In the genomic region with DNA sequence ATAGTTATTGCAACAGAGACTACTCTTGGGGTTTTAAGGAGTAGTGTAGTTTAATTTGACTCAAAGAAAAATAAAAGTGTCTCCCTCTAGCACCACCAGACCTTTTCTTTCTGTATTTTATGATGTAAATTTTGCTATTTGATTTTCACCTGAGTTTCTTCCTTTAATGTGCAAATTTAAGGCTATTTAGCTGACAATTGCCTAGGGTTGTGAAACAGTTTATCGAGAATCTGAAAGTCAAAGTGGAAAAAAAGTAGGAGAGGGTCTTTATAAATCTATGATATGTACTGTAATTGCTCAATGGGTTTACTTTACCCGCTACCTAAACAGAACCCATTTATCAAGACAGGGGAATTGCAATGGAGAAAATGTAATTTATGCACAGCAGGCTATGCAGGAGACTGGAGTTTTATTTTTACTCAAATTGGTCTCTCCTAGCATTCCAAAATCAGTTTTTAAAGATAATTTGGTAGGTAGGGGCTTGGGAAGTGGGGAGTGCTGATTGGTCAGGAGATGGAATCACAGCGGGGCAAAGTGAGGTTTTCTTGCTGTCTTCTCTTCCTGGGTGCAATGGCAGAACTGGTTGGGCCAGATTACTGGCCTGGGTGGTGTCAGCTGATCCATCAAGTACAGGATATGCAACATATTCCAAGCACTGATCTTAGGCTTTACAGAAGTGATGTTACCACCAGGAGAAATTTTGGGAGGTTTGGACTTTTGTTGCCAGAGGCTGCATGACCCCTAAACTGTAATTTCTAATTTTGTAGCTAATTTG, we compare ENCODE assay signal across 16 cellular contexts.
DNase-seq lines count a peak whose midpoint lies in the region; ATAC-seq, FAIRE-seq and TF ChIP-seq lines count a peak whose summit lies in the region.
"Had no signal": no experiment of that assay in that cellular context is flagged by ENCODE, and none has a peak within 500 bp of the region (broad histone marks: within the 10 kb centered on the region; RNA-seq: fewer than 3 reads in every experiment).

No MANE protein-coding gene starts in this region.

- H3K18ac ChIP-seq in H1 (ENCODE audit: extremely low read depth, low read length) = peak overlapping the region; percentile 20; the same call in 1 of the 2 replicates

- 1% methylated on average over 3 of the region's 3 CpGs; no CpG with 5 or more reads in 1 of the 2 experiments for WGBS in H1 (ENCODE audit: extremely low coverage in 1 of 2, insufficient coverage in 1 of 2, insufficient read length in 1 of 2, insufficient replicate concordance in 2 of 2, low coverage in 1 of 2, low lambda C conversion rate in 2 of 2, missing lambda C conversion rate in 1 of 2), 2 experiments
- WGBS in lower leg skin, 2 donors = 47 to 54% methylated on average over 3 of the region's 3 CpGs

- peak overlapping the region; percentile 28 to 49 for H3K4me2 ChIP-seq in H1 (ENCODE audit: insufficient read depth in 1 of 2, low read depth in 2 of 2, low read length in 2 of 2)

- no peak overlapping the region for H2BK120ac ChIP-seq in H1 (replicated peaks; ENCODE audit: low read depth, low read length)

- 0 out of 2 replicates have a peak overlapping the region, but pooled peaks have one; percentile 9 for H3K27ac ChIP-seq in H1 (ENCODE audit: low read depth, low read length)
- peak overlapping the region; percentile 41 for H3K27ac ChIP-seq in iPS-20b (ENCODE audit: low read length)
- H3K27ac ChIP-seq in left lung = no peak overlapping the region
- H3K27ac ChIP-seq: SJSA1 had no signal

- H2BK5ac ChIP-seq in H1 (ENCODE audit: low read depth, low read length) = peak overlapping the region; percentile 62; the same call in 1 of the 2 replicates

- no peak overlapping the region for H3K23ac ChIP-seq in H1 (ENCODE audit: insufficient read length)

- peak overlapping the region in 1 of 4 experiments; percentile 27; a peak in 1 of 8 replicates for H3K4me3 ChIP-seq in H1 (ENCODE audit: extremely low read depth in 1 of 4, insufficient read depth in 2 of 4, low read depth in 3 of 4, low read length in 4 of 4)
- peak overlapping the region; percentile 45 for H3K4me3 ChIP-seq in iPS-20b (ENCODE audit: low read length)
- H3K4me3 ChIP-seq in lower leg skin (ENCODE audit: low read depth, poor library complexity, severe bottlenecking) = no peak overlapping the region
- no peak overlapping the region for H3K4me3 ChIP-seq in left lung
- H3K4me3 ChIP-seq: K562, SJSA1 had no signal

- TF ChIP-seq CTCF in H1 (IDR thresholded peaks at IDR 0.05; ENCODE audit: control extremely low read depth in 1 of 3, insufficient read depth in 1 of 3, low read depth in 1 of 3, low read length in 3 of 3) (no peak), lower leg skin (IDR thresholded peaks at IDR 0.05) (no peak), left lung (IDR thresholded peaks at IDR 0.05) (no peak)

- ATAC-seq in GM21515 (IDR thresholded peaks at IDR 0.05; ENCODE audit: unreplicated experiment) (no peak), left lung (no peak)
- ATAC-seq: HCT116, K562 had no signal

- intact Hi-C loops in lower leg skin (cut with DNase I; ENCODE audit: low total_unique reads) = no loop called here
- intact Hi-C loops in left lung (cut with DNase I) = no loop called here

- H3K79me2 ChIP-seq in H1 (ENCODE audit: control insufficient read depth in 1 of 2, insufficient read depth in 2 of 2, low read length in 2 of 2) = no peaks in the 10 kb centered on the region

- H3K23me2 ChIP-seq in H1 (ENCODE audit: low read depth, low read length) = no peaks in the 10 kb centered on the region

- H3K79me1 ChIP-seq in H1 (ENCODE audit: low read depth, low read length) = no peaks in the 10 kb centered on the region

- no peak overlapping the region for H2AFZ ChIP-seq in H1 (ENCODE audit: low read length)

- peaks cover 9 to 16% (median 13%) of the 10 kb centered on the region in 4 experiments; a peak in 4 of 7 replicates for H3K4me1 ChIP-seq in H1 (replicated peaks in 1 of 4; ENCODE audit: control insufficient read depth in 3 of 4, insufficient read depth in 4 of 4, low read length in 3 of 4)
- H3K4me1 ChIP-seq in iPS-20b (ENCODE audit: insufficient read depth, low read length) = peaks cover 12% of the 10 kb centered on the region; the same call in 1 of the 2 replicates
- H3K4me1 ChIP-seq in left lung = no peaks in the 10 kb centered on the region
- H3K4me1 ChIP-seq: SJSA1 had no signal

- H3K9me3 ChIP-seq in H1 (ENCODE audit: insufficient read depth in 2 of 2, low read depth in 1 of 2, low read length in 1 of 2) (peaks cover 3 to 18% of the 10 kb centered on the region in 2 experiments; a peak in 3 of 4 replicates), iPS-20b (ENCODE audit: insufficient read depth, low read depth, low read length) (peaks cover 32% of the 10 kb centered on the region), left lung (peaks cover 0 to 22% of the 10 kb centered on the region in 2 donors)
- H3K9me3 ChIP-seq: Caco-2, SJSA1 had no signal

- H3K14ac ChIP-seq in H1 (ENCODE audit: insufficient read length) = no peak overlapping the region

- peak; percentile 32 for FAIRE-seq in H1 (lab: Jason Lieb, UNC)
- FAIRE-seq: HTR-8/SVneo, K562 had no signal

- H3K9ac ChIP-seq in H1 (replicated peaks in 1 of 4; ENCODE audit: extremely low read depth in 1 of 4, low read depth in 3 of 4, low read length in 3 of 4) (no peak overlapping the region), iPS-20b (ENCODE audit: low read depth, low read length) (peak overlapping the region; percentile 67; the same call in 1 of the 2 replicates)

- no peak for TF ChIP-seq RAD21 in H1 (IDR thresholded peaks at IDR 0.05 in 1 of 2, conservative IDR thresholded peaks at IDR 0.05 in 1 of 2; ENCODE audit: low read depth in 2 of 2, low read length in 2 of 2)

- POLR2A ChIA-PET in H1 (lab: Charles Lee; ENCODE audit: partially characterized antibody) = interaction anchor here (1.1 kb wide), 1 partner anchor 849 kb away, joined by 8 read pairs; a partner anchor contains a TSS

- no peak overlapping the region for H3K4ac ChIP-seq in H1 (replicated peaks; ENCODE audit: insufficient read length, low read depth, low read length)

- CTCF ChIA-PET in H1 (lab: Charles Lee; ENCODE audit: partially characterized antibody) = interaction anchor here (0.6 to 0.9 kb wide), 3 partner anchors 47 to 1163 kb away, joined by 3 read pairs; no protein-coding TSS in a partner anchor

- TF ChIP-seq POLR2A in H1 (IDR thresholded peaks at IDR 0.05; ENCODE audit: control extremely low read depth in 1 of 2, low read depth in 2 of 2, low read length in 2 of 2) (no peak), lower leg skin (IDR thresholded peaks at IDR 0.05) (no peak)

- no peak overlapping the region for H2BK15ac ChIP-seq in H1 (ENCODE audit: low read length)

- peaks cover 0 to 5% (median 2%) of the 10 kb centered on the region in 4 experiments; a peak in 3 of 8 replicates for H3K36me3 ChIP-seq in H1 (ENCODE audit: control insufficient read depth in 2 of 4, insufficient read depth in 4 of 4, low read length in 3 of 4)
- peaks cover 14% of the 10 kb centered on the region for H3K36me3 ChIP-seq in iPS-20b (ENCODE audit: insufficient read depth, low read depth, low read length)
- no peaks in the 10 kb centered on the region for H3K36me3 ChIP-seq in left lung
- H3K36me3 ChIP-seq: SJSA1 had no signal

- peak overlapping the region; percentile 0 for H4K5ac ChIP-seq in H1 (ENCODE audit: insufficient read length, low read depth, low read length)

- H3K56ac ChIP-seq in H1 (replicated peaks; ENCODE audit: insufficient read length, low read depth, low read length) = no peak overlapping the region

- DNase-seq in HT-29 (ENCODE audit: low spot score) (peak; percentile 37), H1 (ENCODE audit: low read depth in 1 of 2, low spot score in 2 of 2) (peak in 1 of 2 experiments; percentile 48), cerebellum (ENCODE audit: low spot score) (no peak), lower leg skin (ENCODE audit: low spot score in 2 of 2) (no peak), left lung (no peak)
- DNase-seq: CD4-positive, CD25-positive, alpha-beta regulatory T cell; NCI-H1436; NCI-H2029 treated with DMSO at 0.1 percent for 48 hours; NCI-H774 had no signal

- no peak overlapping the region for H4K91ac ChIP-seq in H1 (replicated peaks; ENCODE audit: insufficient read length, low read length)

- H2BK20ac ChIP-seq in H1 (ENCODE audit: low read length) = no peak overlapping the region

- no peak for TF ChIP-seq EP300 in H1 (IDR thresholded peaks at IDR 0.05; ENCODE audit: borderline replicate concordance in 1 of 2, low read depth in 2 of 2, low read length in 2 of 2)

- H3K27me3 ChIP-seq in H1 (replicated peaks in 1 of 4; ENCODE audit: control insufficient read depth in 3 of 4, extremely low read depth in 1 of 4, insufficient read depth in 3 of 4, low read length in 3 of 4) (no peaks in the 10 kb centered on the region), iPS-20b (ENCODE audit: insufficient read depth, low read length) (no peaks in the 10 kb centered on the region), left lung (no peaks in the 10 kb centered on the region)
- H3K27me3 ChIP-seq: SJSA1 had no signal

- no peak overlapping the region for H4K8ac ChIP-seq in H1 (ENCODE audit: extremely low read depth, insufficient read depth, low read length)

- H4K20me1 ChIP-seq in H1 (replicated peaks in 1 of 2; ENCODE audit: control insufficient read depth in 1 of 2, insufficient read depth in 2 of 2, low read length in 2 of 2) = no peaks in the 10 kb centered on the region

- H2AK5ac ChIP-seq in H1 (ENCODE audit: low read depth, low read length) = no peak overlapping the region

- H2BK12ac ChIP-seq in H1 (ENCODE audit: low read depth, low read length) = peak overlapping the region; percentile 32; the same call in 1 of the 2 replicates

TF ChIP-seq in H1, 55 proteins besides CTCF, POLR2A, EP300 and RAD21 (continues in another document):
- no peak for TF ChIP-seq KDM1A (IDR thresholded peaks at IDR 0.05; ENCODE audit: borderline replicate concordance, low read length)
- TF ChIP-seq, protein P1, sequence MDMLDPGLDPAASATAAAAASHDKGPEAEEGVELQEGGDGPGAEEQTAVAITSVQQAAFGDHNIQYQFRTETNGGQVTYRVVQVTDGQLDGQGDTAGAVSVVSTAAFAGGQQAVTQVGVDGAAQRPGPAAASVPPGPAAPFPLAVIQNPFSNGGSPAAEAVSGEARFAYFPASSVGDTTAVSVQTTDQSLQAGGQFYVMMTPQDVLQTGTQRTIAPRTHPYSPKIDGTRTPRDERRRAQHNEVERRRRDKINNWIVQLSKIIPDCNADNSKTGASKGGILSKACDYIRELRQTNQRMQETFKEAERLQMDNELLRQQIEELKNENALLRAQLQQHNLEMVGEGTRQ (IDR thresholded peaks at IDR 0.05; ENCODE audit: low read length) = no peak
- 0 out of 4 replicates have a peak, but pooled peaks of 1 of the 2 experiments have one; percentile 14 for TF ChIP-seq HDAC2 (IDR thresholded peaks at IDR 0.05; ENCODE audit: borderline replicate concordance in 1 of 2, low read depth in 2 of 2, low read length in 2 of 2)
- peak; percentile 42 for TF ChIP-seq ASH2L (IDR thresholded peaks at IDR 0.05; ENCODE audit: low read length)
- TF ChIP-seq PHF8 (conservative IDR thresholded peaks at IDR 0.05; ENCODE audit: low read depth, low read length) = no peak

Comparison
In these comparisons a context has a peak if more than half of its experiments do, and no peak if none do; other contexts are left out.
1. H3K27ac ChIP-seq: peak in H1 (single experiment) and iPS-20b (single experiment); none in left lung (0 of 2).